Comparison of ENCODE assay signal across 15 cellular contexts in genomic region chr7:70752794-70753241, GRCh38.
DNase-seq lines count a peak whose midpoint lies in the region; ATAC-seq and TF ChIP-seq lines count a peak whose summit lies in the region.
"Had no signal": no experiment of that assay in that cellular context is flagged by ENCODE, and none has a peak within 500 bp of the region (broad histone marks: within the 10 kb centered on the region; RNA-seq: fewer than 3 reads in every experiment).

No MANE protein-coding gene starts in this region.

- H3K27me3 Mint-ChIP-seq in WTC11 (ENCODE audit: low read depth), result no peaks in the 10 kb centered on the region
- H3K27me3 Mint-ChIP-seq: B cell had no signal

- H3K9me3 Mint-ChIP-seq in WTC11, result no peaks in the 10 kb centered on the region

- H3K27me3 ChIP-seq in GM23248 (replicated peaks; ENCODE audit: insufficient read depth), result no peaks in the 10 kb centered on the region

- H2AFZ ChIP-seq in GM23248, result no peak overlapping the region

- 77 to 83% methylated on average over 1 of the region's 1 CpG for WGBS in GM23248 (ENCODE audit: low coverage in 1 of 2, low lambda C conversion rate in 2 of 2, missing lambda C conversion rate in 2 of 2), 2 experiments

- no peak overlapping the region for H3K27ac ChIP-seq in GM23248
- H3K27ac ChIP-seq: skin epidermis had no signal

- in situ Hi-C loops in GM23248 (cut with MboI), result no loop called here

- no peak overlapping the region for H3K4me3 ChIP-seq in GM23248
- H3K4me3 ChIP-seq: skin epidermis had no signal

- peaks cover 20% of the 10 kb centered on the region for H3K4me1 Mint-ChIP-seq in WTC11
- H3K4me1 Mint-ChIP-seq: B cell had no signal

- H3K27ac Mint-ChIP-seq in WTC11, result 0 out of 2 replicates have a peak overlapping the region, but pooled peaks have one; percentile 14
- H3K27ac Mint-ChIP-seq: B cell had no signal

- no peak overlapping the region for H3K4me3 Mint-ChIP-seq in WTC11
- H3K4me3 Mint-ChIP-seq: B cell had no signal

- H3K9me3 ChIP-seq in GM23248 (ENCODE audit: low read depth), result no peaks in the 10 kb centered on the region

- CTCF ChIA-PET in WTC11 (lab: Charles Lee), result interaction anchor here (1.2 kb wide), 1 partner anchor 20 kb away, joined by 3 read pairs; no protein-coding TSS in a partner anchor

- H4K20me1 ChIP-seq in GM23248 (ENCODE audit: insufficient read depth), result no peaks in the 10 kb centered on the region

- H3K36me3 ChIP-seq in GM23248 (ENCODE audit: low read depth), result no peaks in the 10 kb centered on the region

- no peak for TF ChIP-seq CTCF in WTC11 (IDR thresholded peaks at IDR 0.05)

- no peaks in the 10 kb centered on the region for H3F3A ChIP-seq in GM23248 (ENCODE audit: insufficient read depth)

- H3K79me2 ChIP-seq in GM23248 (ENCODE audit: insufficient read depth), result peaks cover 57% of the 10 kb centered on the region

- POLR2A ChIA-PET in WTC11 (lab: Charles Lee), result no interaction called here

- DNase-seq in AG08396 (ENCODE audit: low spot score) (peak; percentile 30), GM23248 (peak; percentile 10), WTC11 (ENCODE audit: low spot score) (no peak), kidney tubule cell (ENCODE audit: low spot score) (peak; percentile 28), mucosa of gallbladder (ENCODE audit: low spot score) (no peak), foreskin melanocyte (no peak)
- DNase-seq: activated CD4-positive, CD25-positive, alpha-beta regulatory T cell; activated naive CD4-positive, alpha-beta T cell; mammary epithelial cell; nucleus accumbens; PC-3 had no signal

- no peak overlapping the region for H3K9ac ChIP-seq in GM23248

- H3K36me3 Mint-ChIP-seq in WTC11, result no peaks in the 10 kb centered on the region

- H3K4me1 ChIP-seq in GM23248 (ENCODE audit: insufficient read depth), result no peaks in the 10 kb centered on the region; the same call in 1 of the 2 replicates

- ATAC-seq in WTC11, result no peak
- ATAC-seq in GM18907 (IDR thresholded peaks at IDR 0.05; ENCODE audit: unreplicated experiment), result no peak
- no peak for ATAC-seq in HG03378 (IDR thresholded peaks at IDR 0.05; ENCODE audit: unreplicated experiment)
- ATAC-seq: PC-3 had no signal

- H3K9me2 ChIP-seq in GM23248 (ENCODE audit: insufficient read depth), result no peaks in the 10 kb centered on the region

- H3K4me2 ChIP-seq in GM23248 (ENCODE audit: unreplicated experiment), result no peak overlapping the region

TF ChIP-seq in WTC11, 78 proteins besides CTCF, POLR2A, EP300 and RAD21:
- TF ChIP-seq ZNF416 (CRISPR knock-in tag; IDR thresholded peaks at IDR 0.05) (no peak), ERG (CRISPR knock-in tag; IDR thresholded peaks at IDR 0.05) (no peak), ZNF671 (CRISPR knock-in tag; IDR thresholded peaks at IDR 0.05) (no peak), USF1 (CRISPR knock-in tag; IDR thresholded peaks at IDR 0.05) (no peak), ZNF219 (CRISPR knock-in tag; IDR thresholded peaks at IDR 0.05; ENCODE audit: borderline replicate concordance) (no peak), E2F4 (CRISPR knock-in tag; IDR thresholded peaks at IDR 0.05; ENCODE audit: borderline replicate concordance, low read depth) (no peak), ZNF232 (CRISPR knock-in tag; IDR thresholded peaks at IDR 0.05) (no peak), NFE2L1 (CRISPR knock-in tag; IDR thresholded peaks at IDR 0.05) (no peak), RELA (CRISPR knock-in tag; IDR thresholded peaks at IDR 0.05; ENCODE audit: borderline replicate concordance) (no peak), ATF1 (CRISPR knock-in tag; IDR thresholded peaks at IDR 0.05) (no peak), ATF2 (CRISPR knock-in tag; IDR thresholded peaks at IDR 0.05; ENCODE audit: borderline replicate concordance, low read depth) (no peak), SMAD4 (CRISPR knock-in tag; IDR thresholded peaks at IDR 0.05) (no peak)

Comparison
In these comparisons a context has a peak if more than half of its experiments do, and no peak if none do; other contexts are left out.
1. DNase-seq: peak in AG08396 (single experiment), GM23248 (single experiment) and kidney tubule cell (single experiment); none in WTC11 (single experiment), mucosa of gallbladder (single experiment) and foreskin melanocyte (single experiment).